ENCODE assay signal across 28 cellular contexts in genomic region chr10:88253622-88254021, GRCh38.
DNase-seq lines count a peak whose midpoint lies in the region; ATAC-seq and TF ChIP-seq lines count a peak whose summit lies in the region.
"Had no signal": no experiment of that assay in that cellular context is flagged by ENCODE, and none has a peak within 500 bp of the region (broad histone marks: within the 10 kb centered on the region; RNA-seq: fewer than 3 reads in every experiment).

No MANE protein-coding gene starts in this region.

- 65 to 79% methylated on average over 2 of the region's 2 CpGs for WGBS in heart right ventricle, 2 donors
- WGBS in body of pancreas, 2 donors: 22 to 27% methylated on average over 2 of the region's 2 CpGs
- WGBS in mesenchymal stem cell: 83% methylated on average over 1 of the region's 2 CpGs
- 75 to 84% methylated on average over 2 of the region's 2 CpGs for WGBS in testis, 2 donors

- no peak for TF ChIP-seq POLR2A in body of pancreas (IDR thresholded peaks at IDR 0.05)
- TF ChIP-seq POLR2A in testis (IDR thresholded peaks at IDR 0.05): no peak

- H3K23ac ChIP-seq in mesenchymal stem cell (ENCODE audit: low read length in 2 of 2): no peak overlapping the region

- H3K4me2 ChIP-seq in mesenchymal stem cell (ENCODE audit: low read length, poor library complexity, severe bottlenecking): no peak overlapping the region

- H3K27ac ChIP-seq in left ventricle myocardium inferior (replicated peaks) (peak overlapping the region; percentile 88), heart right ventricle (peak overlapping the region in 4 of 10 donors; percentile 2 to 87 (median 38)), body of pancreas (peak overlapping the region; percentile 10 to 74 (median 53)), mesenchymal stem cell (ENCODE audit: low read length, poor library complexity, severe bottlenecking) (no peak overlapping the region), testis (no peak overlapping the region)
- H3K27ac ChIP-seq: foreskin keratinocyte, ovary, RWPE1, SJSA1 had no signal

- H3K4me1 ChIP-seq in left ventricle myocardium inferior (peaks cover 26% of the 10 kb centered on the region), heart right ventricle (peaks cover 0 to 31% (median 3%) of the 10 kb centered on the region in 9 donors), body of pancreas (peaks cover 59% of the 10 kb centered on the region), mesenchymal stem cell (ENCODE audit: control insufficient read depth, insufficient read depth, low read depth, low read length) (peaks cover 3% of the 10 kb centered on the region), testis (peaks cover 7% of the 10 kb centered on the region)
- H3K4me1 ChIP-seq: foreskin keratinocyte had no signal

- no peak overlapping the region for H3K18ac ChIP-seq in mesenchymal stem cell (ENCODE audit: low read depth in 1 of 2, low read length in 2 of 2)

- H2BK12ac ChIP-seq in mesenchymal stem cell (ENCODE audit: low read length in 2 of 2): no peak overlapping the region

- no peak overlapping the region for H2AFZ ChIP-seq in mesenchymal stem cell (ENCODE audit: low read depth, low read length)

- no peaks in the 10 kb centered on the region for H3K79me1 ChIP-seq in mesenchymal stem cell (replicated peaks; ENCODE audit: low read length, poor library complexity, severe bottlenecking)

- H3K4me3 ChIP-seq in left ventricle myocardium inferior (no peak overlapping the region), heart right ventricle (no peak overlapping the region), body of pancreas (no peak overlapping the region), mesenchymal stem cell (ENCODE audit: insufficient read depth in 1 of 2, low read depth in 1 of 2, low read length in 2 of 2) (no peak overlapping the region), testis (no peak overlapping the region)
- H3K4me3 ChIP-seq: heart left ventricle, ovary, SJSA1, thoracic aorta had no signal

- H3K27me3 ChIP-seq in left ventricle myocardium inferior (ENCODE audit: low read depth): no peaks in the 10 kb centered on the region
- no peaks in the 10 kb centered on the region for H3K27me3 ChIP-seq in heart right ventricle
- H3K27me3 ChIP-seq in body of pancreas: no peaks in the 10 kb centered on the region
- H3K27me3 ChIP-seq in mesenchymal stem cell (ENCODE audit: control insufficient read depth in 1 of 2, insufficient read depth in 1 of 2, low read length in 2 of 2): no peaks in the 10 kb centered on the region
- no peaks in the 10 kb centered on the region for H3K27me3 ChIP-seq in testis
- H3K27me3 ChIP-seq: foreskin keratinocyte, heart left ventricle, ovary, SJSA1 had no signal

- no peak overlapping the region for H4K91ac ChIP-seq in mesenchymal stem cell (ENCODE audit: low read length)

- no peak overlapping the region for H2BK5ac ChIP-seq in mesenchymal stem cell (ENCODE audit: low read depth, low read length, poor library complexity, severe bottlenecking)

- H3K36me3 ChIP-seq in left ventricle myocardium inferior: no peaks in the 10 kb centered on the region
- no peaks in the 10 kb centered on the region for H3K36me3 ChIP-seq in heart right ventricle
- H3K36me3 ChIP-seq in body of pancreas (replicated peaks in 1 of 2; ENCODE audit: insufficient read depth in 1 of 2, low read depth in 2 of 2): no peaks in the 10 kb centered on the region
- no peaks in the 10 kb centered on the region for H3K36me3 ChIP-seq in mesenchymal stem cell (ENCODE audit: control insufficient read depth in 1 of 2, insufficient read depth in 2 of 2, low read depth in 1 of 2, low read length in 2 of 2)
- no peaks in the 10 kb centered on the region for H3K36me3 ChIP-seq in testis (ENCODE audit: low read depth, missing control alignments)
- H3K36me3 ChIP-seq: heart left ventricle, ovary, SJSA1, thoracic aorta had no signal

- no peak overlapping the region for H3K4ac ChIP-seq in mesenchymal stem cell (ENCODE audit: low read depth in 1 of 2, low read length in 2 of 2)

- H2AK5ac ChIP-seq in mesenchymal stem cell (ENCODE audit: low read length, severe bottlenecking): no peak overlapping the region

- no peak for TF ChIP-seq CTCF in left ventricle myocardium inferior (IDR thresholded peaks at IDR 0.05; ENCODE audit: borderline replicate concordance)
- TF ChIP-seq CTCF in heart right ventricle (IDR thresholded peaks at IDR 0.05): no peak
- TF ChIP-seq CTCF in body of pancreas (IDR thresholded peaks at IDR 0.05): no peak
- TF ChIP-seq CTCF in testis (IDR thresholded peaks at IDR 0.05): no peak

- H3K9me3 ChIP-seq in left ventricle myocardium inferior (replicated peaks): no peaks in the 10 kb centered on the region
- no peaks in the 10 kb centered on the region for H3K9me3 ChIP-seq in heart right ventricle
- no peaks in the 10 kb centered on the region for H3K9me3 ChIP-seq in body of pancreas
- H3K9me3 ChIP-seq in mesenchymal stem cell (ENCODE audit: control insufficient read depth, low read length): no peaks in the 10 kb centered on the region
- no peaks in the 10 kb centered on the region for H3K9me3 ChIP-seq in testis
- H3K9me3 ChIP-seq: heart left ventricle, ovary, SJSA1, thoracic aorta had no signal

- no peak overlapping the region for H2BK120ac ChIP-seq in mesenchymal stem cell (ENCODE audit: low read depth, low read length)

- H2BK15ac ChIP-seq in mesenchymal stem cell (ENCODE audit: low read depth, poor library complexity, severe bottlenecking): no peak overlapping the region

- intact Hi-C loops in left ventricle myocardium inferior (cut with micrococcal nuclease): loop anchor here (10.0 kb wide), 2 partner anchors 131 to 389 kb away; partner anchors contain the start of genes KLLN and PTEN
- intact Hi-C loops in heart right ventricle (cut with DNase I): loop anchor here in 2 of 10 donors (10.0 kb wide), 2 partner anchors 131 to 301 kb away; no protein-coding TSS in a partner anchor
- intact Hi-C loops in body of pancreas (cut with DNase I): no loop called here
- intact Hi-C loops in testis (cut with DNase I; ENCODE audit: low total_unique reads): no loop called here

- H3K9ac ChIP-seq in mesenchymal stem cell (ENCODE audit: low read length): no peak overlapping the region

- H3K14ac ChIP-seq in mesenchymal stem cell (ENCODE audit: low read length in 2 of 2): no peak overlapping the region

- DNase-seq in left ventricle myocardium inferior (no peak), heart right ventricle (no peak), body of pancreas (peak; percentile 63 to 72 (median 68)), mesenchymal stem cell (no peak), testis (no peak), NCI-H2227 (lab: John Stamatoyannopoulos, UW; ENCODE audit: unreplicated experiment) (no peak)
- DNase-seq: activated B cell treated with CpG ODN at 0.5 μM for 24 hours; activated gamma-delta T cell treated with Interleukin-2 at 50 U/mL for 16 hours; activated naive CD8-positive, alpha-beta T cell treated with anti-CD3 and anti-CD28 coated beads, Interleukin-2, amount 10 ng/mL, durations not matched to agents 7 days and 5 days; activated T-cell treated with anti-CD3 and anti-CD28 coated beads, Interleukin-2, amount 50 U/mL, for 4 hours; AML-193; CD4-positive, CD25-positive, alpha-beta regulatory T cell; DMS79 treated with DMSO at 0.1 percent for 48 hours; effector memory CD8-positive, alpha-beta T cell; erythroblast; KG1; NCI-H1417; NCI-H2029; ovary; stimulated activated CD4-positive, alpha-beta T cell treated with anti-CD3 and anti-CD28 coated beads, Interleukin-1b, Interleukin-23, amount 100 ng/mL, for 48 hours; T-cell had no signal

- peak overlapping the region; percentile 81 for H4K8ac ChIP-seq in mesenchymal stem cell (ENCODE audit: low read length)

- ATAC-seq in heart right ventricle (no peak), body of pancreas (peak; percentile 78), GM18867 (IDR thresholded peaks at IDR 0.05; ENCODE audit: unreplicated experiment) (no peak), GM18502 (IDR thresholded peaks at IDR 0.05; ENCODE audit: poor library complexity, unreplicated experiment) (no peak)
- ATAC-seq: effector memory CD8-positive, alpha-beta T cell; T-cell had no signal

Comparison
In these comparisons a context has a peak if more than half of its experiments do, and no peak if none do; other contexts are left out.
1. DNase-seq: peak in body of pancreas (4 of 4); none in left ventricle myocardium inferior (single experiment), heart right ventricle (0 of 2), mesenchymal stem cell (single experiment), testis (single experiment) and NCI-H2227 (single experiment).
2. H3K27ac ChIP-seq: peak in left ventricle myocardium inferior (single experiment) and body of pancreas (4 of 4); none in mesenchymal stem cell (single experiment) and testis (0 of 2).